In the genomic region with DNA sequence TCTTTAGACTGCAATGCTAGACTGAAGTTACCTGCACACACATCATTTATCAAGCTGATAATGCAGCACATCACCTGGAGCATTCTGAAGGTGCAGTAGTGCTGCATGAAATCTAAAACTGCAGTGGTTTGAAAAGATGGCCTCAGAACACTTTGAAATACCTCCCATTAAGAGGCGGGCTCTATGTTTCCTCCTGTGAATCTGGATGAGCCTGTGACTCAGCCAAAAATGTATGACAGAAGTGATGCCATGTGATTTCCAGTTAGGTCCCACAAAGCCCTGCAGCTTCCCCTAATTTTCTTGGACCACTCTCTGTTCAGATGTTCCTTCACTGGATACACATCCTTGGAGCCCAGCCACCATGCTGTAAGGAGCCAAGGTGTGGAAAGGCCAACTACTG, we compare ENCODE assay signal across 20 cellular contexts. TPM values are rescaled to one million over a fixed set of nuclear protein-coding genes. Genes with fewer than 3 reads are reported as not detected.
"Had no signal": no experiment of that assay in that cellular context is flagged by ENCODE, and none has a peak within 500 bp of the region (broad histone marks: within the 10 kb centered on the region; RNA-seq: fewer than 3 reads in every experiment).

No MANE protein-coding gene starts in this region.

- ATAC-seq: activated CD8-positive, alpha-beta memory T cell treated with anti-CD3 and anti-CD28 coated beads, Interleukin-2, amount 10 ng/mL, durations not matched to agents 7 days and 5 days; activated T-helper 17 cell treated with anti-CD3 and anti-CD28 coated beads, Interleukin-2, amount 50 U/mL, for 72 hours; naive thymus-derived CD8-positive, alpha-beta T cell; psoas muscle; right cardiac atrium had no signal

- H3K27ac ChIP-seq: coronary artery, ovary, psoas muscle, suprapubic skin, vagina had no signal

- H3K27me3 ChIP-seq: ovary, suprapubic skin, vagina had no signal

- DNase-seq: activated CD4-positive, alpha-beta memory T cell treated with anti-CD3 and anti-CD28 coated beads, Interleukin-2, amount 10 ng/mL, durations not matched to agents 7 days and 5 days; activated CD4-positive, alpha-beta T cell treated with anti-CD3 and anti-CD28 coated beads for 48 hours; activated CD4-positive, CD25-positive, alpha-beta regulatory T cell; activated CD8-positive, alpha-beta memory T cell treated with anti-CD3 and anti-CD28 coated beads, Interleukin-2, amount 10 ng/mL, durations not matched to agents 7 days and 5 days; activated naive CD4-positive, alpha-beta T cell; activated naive CD8-positive, alpha-beta T cell treated with anti-CD3 and anti-CD28 coated beads, Interleukin-2, amount 10 ng/mL, durations not matched to agents 7 days and 5 days; activated T-cell treated with anti-CD3 and anti-CD28 coated beads, Interleukin-2, amount 50 U/mL, for 1 hour; amygdala; immature natural killer cell; naive thymus-derived CD8-positive, alpha-beta T cell; ovary; psoas muscle; right cardiac atrium; stimulated activated CD4-positive, alpha-beta T cell treated with anti-CD3 and anti-CD28 coated beads, Interleukin-2, amount 100 ng/mL, for 24 hours; T1000; trophoblast cell had no signal

- H3K36me3 ChIP-seq: ovary, suprapubic skin, vagina had no signal

- H3K4me1 ChIP-seq: psoas muscle, suprapubic skin, vagina had no signal

- H3K4me3 ChIP-seq: coronary artery, ovary, psoas muscle, suprapubic skin, vagina had no signal

- H3K9me3 ChIP-seq: ovary, psoas muscle, suprapubic skin, vagina had no signal

RNA-seq across cellular contexts. Expression of a gene that starts 27.1 kb away (rescaled TPM):
- total RNA-seq: naive thymus-derived CD8-positive, alpha-beta T cell had no signal
